In genomic region chr22:20131593-20131855, GRCh38 we compare ENCODE assay signal across 8 cellular contexts. TPM values are rescaled to one million over a fixed set of nuclear protein-coding genes. Genes with fewer than 3 reads are reported as not detected.
DNase-seq lines count a peak whose midpoint lies in the region; ATAC-seq and TF ChIP-seq lines count a peak whose summit lies in the region.

ZDHHC8 (plus strand) TSS chr22:20131804; CDS start chr22:20131948, 144 bp downstream.

- peaks cover 0 to 12% (median 10%) of the 10 kb centered on the region in 3 donors for H3K36me3 Mint-ChIP-seq in immature natural killer cell

- H3K4me3 Mint-ChIP-seq in immature natural killer cell = peak within 1 kb of the TSS; percentile 44 to 78 (median 77)

- intact Hi-C loops in body of pancreas (cut with DNase I) = no loop called here

- H3K36me3 ChIP-seq in BLaER1 (peaks cover 24% of the 10 kb centered on the region), RWPE2 (ENCODE audit: low read depth) (peaks cover 8% of the 10 kb centered on the region), body of pancreas (replicated peaks in 1 of 2; ENCODE audit: insufficient read depth in 1 of 2, low read depth in 2 of 2) (no peaks in the 10 kb centered on the region)

- ATAC-seq in GM21723 (IDR thresholded peaks at IDR 0.05; ENCODE audit: unreplicated experiment) (peak; percentile 50), RWPE2 (ENCODE audit: low read depth) (0 out of 3 replicates have a peak, but pooled peaks have one; percentile 5), body of pancreas (peak; percentile 81), GM21367 (IDR thresholded peaks at IDR 0.05; ENCODE audit: unreplicated experiment) (no peak), GM18861 (IDR thresholded peaks at IDR 0.05; ENCODE audit: unreplicated experiment) (no peak)

- H3K4me2 ChIP-seq in BLaER1 = peak within 1 kb of the TSS; percentile 99

- H3K9ac ChIP-seq in BLaER1 = peak within 1 kb of the TSS; percentile 85

- WGBS in body of pancreas, 2 donors = 0% methylated on average over 6 of the region's 42 CpGs; no CpG with 5 or more reads in 1 of the 2 donors

- peaks cover 14 to 26% of the 10 kb centered on the region in 2 donors for H3K4me1 Mint-ChIP-seq in immature natural killer cell

- no peaks in the 10 kb centered on the region for H3K9me3 Mint-ChIP-seq in immature natural killer cell

- no peaks in the 10 kb centered on the region for H3K27me3 ChIP-seq in BLaER1
- no peaks in the 10 kb centered on the region for H3K27me3 ChIP-seq in RWPE2 (ENCODE audit: insufficient read depth, poor library complexity, severe bottlenecking)
- no peaks in the 10 kb centered on the region for H3K27me3 ChIP-seq in body of pancreas

- H3K4me3 ChIP-seq in BLaER1 = peak within 1 kb of the TSS; percentile 82
- peak within 1 kb of the TSS; percentile 99 for H3K4me3 ChIP-seq in RWPE2 (ENCODE audit: severe bottlenecking)
- H3K4me3 ChIP-seq in body of pancreas = peak within 1 kb of the TSS; percentile 70 to 72

- H3K27ac Mint-ChIP-seq in immature natural killer cell = peak within 1 kb of the TSS in 2 of 6 donors; percentile 36 to 62

- no peaks in the 10 kb centered on the region for H3K9me3 ChIP-seq in BLaER1
- peaks cover 2% of the 10 kb centered on the region for H3K9me3 ChIP-seq in RWPE2 (ENCODE audit: severe bottlenecking)
- H3K9me3 ChIP-seq in body of pancreas = no peaks in the 10 kb centered on the region

- no peak for TF ChIP-seq CTCF in RWPE2 (IDR thresholded peaks at IDR 0.05; ENCODE audit: poor library complexity, severe bottlenecking)
- TF ChIP-seq CTCF in body of pancreas (IDR thresholded peaks at IDR 0.05) = no peak

- H3K27ac ChIP-seq in BLaER1 = peak within 1 kb of the TSS; percentile 88
- peak within 1 kb of the TSS; percentile 54 for H3K27ac ChIP-seq in RWPE2 (ENCODE audit: poor library complexity, severe bottlenecking)
- H3K27ac ChIP-seq in body of pancreas = peak within 1 kb of the TSS; percentile 81 to 94 (median 88)

- H4K20me1 ChIP-seq in BLaER1 = peaks cover 78% of the 10 kb centered on the region

- DNase-seq in RWPE2 (ENCODE audit: low spot score) = no peak
- DNase-seq in body of pancreas = peak in 3 of 4 donors; percentile 39 to 56 (median 40)
- DNase-seq in immature natural killer cell = peak; percentile 26 to 45 (median 34)
- peak; percentile 56 to 62 for DNase-seq in stimulated activated CD4-positive, alpha-beta T cell treated with anti-CD3 and anti-CD28 coated beads, Interleukin-2, amount 100 ng/mL, for 24 hours

- no peak for TF ChIP-seq POLR2A in body of pancreas (IDR thresholded peaks at IDR 0.05)

- H3K27me3 Mint-ChIP-seq in immature natural killer cell (ENCODE audit: low read depth in 3 of 3) = peaks cover 0 to 3% (median 0%) of the 10 kb centered on the region in 3 donors

- H3K4me1 ChIP-seq in BLaER1 (peaks cover 87% of the 10 kb centered on the region), RWPE2 (ENCODE audit: insufficient read depth, poor library complexity, severe bottlenecking) (no peaks in the 10 kb centered on the region), body of pancreas (peaks cover 47% of the 10 kb centered on the region)

RNA-seq across cellular contexts. Expression of gene ZDHHC8, which starts in this region (rescaled TPM):
- 10 to 100 TPM; 20.0 to 21.4 TPM for total RNA-seq in body of pancreas
- polyA plus RNA-seq in immature natural killer cell = 1 to 10 TPM in 1 of 3 donors, under 1 TPM in 2; 0.54 to 3.7 (median 0.79) TPM

Comparison
In these comparisons a context has a peak if more than half of its experiments do, and no peak if none do; other contexts are left out.
1. ATAC-seq: peak in GM21723 (single experiment), RWPE2 (single experiment) and body of pancreas (single experiment); none in GM21367 (single experiment) and GM18861 (single experiment).
2. Peak in every context shown above with its lines, with median percentiles within 50 percentile points of each other: H3K27ac ChIP-seq and H3K4me3 ChIP-seq.